ENCODE assay signal across 2 cellular contexts in the genomic region with DNA sequence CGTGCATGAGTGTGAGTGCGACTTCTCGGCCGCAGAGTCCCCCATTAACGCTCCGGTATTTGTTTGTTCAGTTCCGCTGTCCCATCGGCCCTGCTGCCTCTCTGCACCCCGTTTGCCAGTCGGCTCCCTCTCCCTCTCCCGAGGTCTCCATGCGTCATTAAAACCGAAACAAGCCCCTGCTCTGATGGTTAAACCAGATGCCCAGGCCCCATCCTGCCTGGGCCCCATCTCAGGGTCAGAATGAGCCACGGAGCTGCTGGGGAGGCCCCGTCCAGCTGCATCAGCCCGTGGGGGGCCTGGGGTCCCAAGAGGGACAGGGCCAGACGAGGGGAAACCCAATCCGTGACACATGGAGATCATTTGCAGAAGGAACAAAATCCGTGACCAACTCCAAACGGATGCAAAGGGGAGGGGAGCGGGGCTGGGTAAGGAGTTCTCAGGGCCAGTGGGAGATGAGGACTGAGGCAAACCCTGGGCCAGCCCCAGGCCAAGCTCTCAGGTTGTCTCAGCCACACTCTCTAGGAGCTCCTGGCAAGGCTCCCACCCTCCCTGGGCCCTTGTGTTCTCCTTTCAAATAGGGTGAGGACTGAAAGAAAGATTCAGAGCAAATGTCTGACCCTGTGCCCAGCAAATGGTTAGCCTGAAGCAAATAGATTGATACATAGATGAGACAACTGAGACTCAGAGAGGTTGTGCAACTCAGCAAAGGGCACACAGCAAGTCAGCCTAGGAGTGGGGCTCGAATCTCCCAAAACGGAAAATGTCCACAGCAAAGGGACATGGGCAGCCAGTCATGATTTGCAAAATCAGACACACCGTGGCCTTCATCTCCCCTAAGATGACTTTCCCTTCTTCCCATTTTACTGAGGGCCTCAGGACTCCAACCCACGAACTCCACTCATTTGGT.
TF ChIP-seq lines count a peak whose summit lies in the region.

No MANE protein-coding gene starts in this region.

TF ChIP-seq in A549, 52 proteins besides CTCF, POLR2A, EP300 and RAD21:
- TF ChIP-seq EHMT2 (IDR thresholded peaks at IDR 0.05; ENCODE audit: low read depth) (no peak), ZFP36 (IDR thresholded peaks at IDR 0.05; ENCODE audit: borderline replicate concordance, partially characterized antibody) (peak; percentile 22)

TF ChIP-seq in IMR-90, 13 proteins besides CTCF, POLR2A, EP300 and RAD21:
- TF ChIP-seq CEBPB (IDR thresholded peaks at IDR 0.05; ENCODE audit: low read depth, low read length) (no peak), FOS (IDR thresholded peaks at IDR 0.05; ENCODE audit: low read depth, low read length) (no peak), MAZ (IDR thresholded peaks at IDR 0.05; ENCODE audit: borderline replicate concordance, low read depth, low read length) (no peak), RFX5 (IDR thresholded peaks at IDR 0.05; ENCODE audit: low read depth, low read length) (no peak), SMC3 (IDR thresholded peaks at IDR 0.05; ENCODE audit: low read depth, low read length) (no peak), RCOR1 (IDR thresholded peaks at IDR 0.05; ENCODE audit: insufficient replicate concordance, low read length) (no peak), BHLHE40 (IDR thresholded peaks at IDR 0.05; ENCODE audit: low read depth, low read length) (no peak), NFE2L2 (IDR thresholded peaks at IDR 0.05; ENCODE audit: low read depth, low read length) (no peak), MAFK (IDR thresholded peaks at IDR 0.05; ENCODE audit: low read depth, low read length) (no peak), CHD1 (IDR thresholded peaks at IDR 0.05; ENCODE audit: low read depth, low read length) (no peak)
- TF ChIP-seq, protein P1, sequence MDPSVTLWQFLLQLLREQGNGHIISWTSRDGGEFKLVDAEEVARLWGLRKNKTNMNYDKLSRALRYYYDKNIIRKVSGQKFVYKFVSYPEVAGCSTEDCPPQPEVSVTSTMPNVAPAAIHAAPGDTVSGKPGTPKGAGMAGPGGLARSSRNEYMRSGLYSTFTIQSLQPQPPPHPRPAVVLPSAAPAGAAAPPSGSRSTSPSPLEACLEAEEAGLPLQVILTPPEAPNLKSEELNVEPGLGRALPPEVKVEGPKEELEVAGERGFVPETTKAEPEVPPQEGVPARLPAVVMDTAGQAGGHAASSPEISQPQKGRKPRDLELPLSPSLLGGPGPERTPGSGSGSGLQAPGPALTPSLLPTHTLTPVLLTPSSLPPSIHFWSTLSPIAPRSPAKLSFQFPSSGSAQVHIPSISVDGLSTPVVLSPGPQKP (IDR thresholded peaks at IDR 0.05; ENCODE audit: borderline replicate concordance, low read depth, low read length), result no peak
- TF ChIP-seq, protein P2, sequence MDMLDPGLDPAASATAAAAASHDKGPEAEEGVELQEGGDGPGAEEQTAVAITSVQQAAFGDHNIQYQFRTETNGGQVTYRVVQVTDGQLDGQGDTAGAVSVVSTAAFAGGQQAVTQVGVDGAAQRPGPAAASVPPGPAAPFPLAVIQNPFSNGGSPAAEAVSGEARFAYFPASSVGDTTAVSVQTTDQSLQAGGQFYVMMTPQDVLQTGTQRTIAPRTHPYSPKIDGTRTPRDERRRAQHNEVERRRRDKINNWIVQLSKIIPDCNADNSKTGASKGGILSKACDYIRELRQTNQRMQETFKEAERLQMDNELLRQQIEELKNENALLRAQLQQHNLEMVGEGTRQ (IDR thresholded peaks at IDR 0.05; ENCODE audit: low read depth, low read length), result no peak
TF ChIP-seq in IMR-90: peak in this region for 0.
